ENCODE assay signal across 26 cellular contexts in genomic region chr15:33742286-33742685, GRCh38.
DNase-seq lines count a peak whose midpoint lies in the region; ATAC-seq and TF ChIP-seq lines count a peak whose summit lies in the region.
"Had no signal": no experiment of that assay in that cellular context is flagged by ENCODE, and none has a peak within 500 bp of the region (broad histone marks: within the 10 kb centered on the region; RNA-seq: fewer than 3 reads in every experiment).

No MANE protein-coding gene starts in this region.

- H3K4me3 Mint-ChIP-seq in mesothelial cell of epicardium: no peak overlapping the region
- H3K4me3 Mint-ChIP-seq: CD14-positive monocyte; CD8-positive, alpha-beta memory T cell had no signal

- H3K27me3 ChIP-seq in H7 (ENCODE audit: control insufficient read depth, insufficient read depth, low read length): no peaks in the 10 kb centered on the region
- H3K27me3 ChIP-seq: BE2C, SJSA1 had no signal

- no peaks in the 10 kb centered on the region for H3K36me3 ChIP-seq in H7 (replicated peaks; ENCODE audit: control insufficient read depth, insufficient read depth, low read length)
- H3K36me3 ChIP-seq: BE2C, SJSA1 had no signal

- H3K27me3 Mint-ChIP-seq in mesothelial cell of epicardium (ENCODE audit: low read depth): peaks cover 2% of the 10 kb centered on the region

- no peak overlapping the region for H3K4me3 ChIP-seq in H7 (ENCODE audit: insufficient read depth, low read depth, low read length)
- H3K4me3 ChIP-seq: K562, PC-9, SJSA1 had no signal

- peaks cover 24% of the 10 kb centered on the region for H3K4me1 Mint-ChIP-seq in mesothelial cell of epicardium

- ATAC-seq in HG03521 (IDR thresholded peaks at IDR 0.05; ENCODE audit: unreplicated experiment): no peak
- ATAC-seq: K562 had no signal

- H3K9me3 Mint-ChIP-seq in mesothelial cell of epicardium: no peaks in the 10 kb centered on the region
- H3K9me3 Mint-ChIP-seq: CD8-positive, alpha-beta memory T cell had no signal

- no peaks in the 10 kb centered on the region for H3K36me3 Mint-ChIP-seq in mesothelial cell of epicardium
- H3K36me3 Mint-ChIP-seq: CD14-positive monocyte; CD8-positive, alpha-beta memory T cell had no signal

- DNase-seq in DMS 273 (lab: John Stamatoyannopoulos, UW; ENCODE audit: unreplicated experiment): peak; percentile 43
- no peak for DNase-seq in DMS 273 treated with DMSO at 0.1 percent for 48 hours (lab: John Stamatoyannopoulos, UW)
- peak; percentile 18 for DNase-seq in cerebellar cortex (ENCODE audit: low spot score)
- no peak for DNase-seq in mesothelial cell of epicardium (ENCODE audit: low spot score in 2 of 2, unreplicated experiment in 2 of 2)
- no peak for DNase-seq in H7
- no peak for DNase-seq in amniotic stem cell (lab: John Stamatoyannopoulos, UW)
- DNase-seq: BE2C; CD8-positive, alpha-beta memory T cell; DMS153; DND-41; GOT3; Kasumi-1; NCI-H1092 treated with DMSO at 0.1 percent for 48 hours; NCI-H1436; NCI-H187; NCI-H2081 treated with DMSO at 0.1 percent for 48 hours; NCI-H2171; NCI-H526; NCI-H82; PC-9; Right ventricle myocardium superior; RPMI8226 had no signal

- peak overlapping the region; percentile 60 for H3K27ac Mint-ChIP-seq in mesothelial cell of epicardium
- H3K27ac Mint-ChIP-seq: CD14-positive monocyte; CD8-positive, alpha-beta memory T cell had no signal

- no peak for TF ChIP-seq CTCF in mesothelial cell of epicardium (IDR thresholded peaks at IDR 0.05; ENCODE audit: unreplicated experiment)

Comparison
In these comparisons a context has a peak if more than half of its experiments do, and no peak if none do; other contexts are left out.
1. DNase-seq: peak in DMS 273 (single experiment) and cerebellar cortex (single experiment); none in DMS 273 treated with DMSO at 0.1 percent for 48 hours (single experiment), mesothelial cell of epicardium (0 of 2), H7 (single experiment) and amniotic stem cell (single experiment).